ENCODE assay signal across 1 cellular context in genomic region chr22:42673898-42674390, GRCh38.
TF ChIP-seq lines count a peak whose summit lies in the region.

No MANE protein-coding gene starts in this region.

TF ChIP-seq in IMR-90, 13 proteins besides CTCF, POLR2A, EP300 and RAD21 (continued from another document):
- TF ChIP-seq ELK1 (IDR thresholded peaks at IDR 0.05; ENCODE audit: borderline replicate concordance, low read depth, low read length) (no peak), USF2 (IDR thresholded peaks at IDR 0.05; ENCODE audit: low read depth, low read length) (no peak), MAZ (IDR thresholded peaks at IDR 0.05; ENCODE audit: borderline replicate concordance, low read depth, low read length) (no peak), MXI1 (IDR thresholded peaks at IDR 0.05; ENCODE audit: borderline replicate concordance, low read depth, low read length) (no peak), BHLHE40 (IDR thresholded peaks at IDR 0.05; ENCODE audit: low read depth, low read length) (no peak), MAFK (IDR thresholded peaks at IDR 0.05; ENCODE audit: low read depth, low read length) (no peak), FOS (IDR thresholded peaks at IDR 0.05; ENCODE audit: low read depth, low read length) (no peak), RFX5 (IDR thresholded peaks at IDR 0.05; ENCODE audit: low read depth, low read length) (no peak), NFE2L2 (IDR thresholded peaks at IDR 0.05; ENCODE audit: low read depth, low read length) (no peak), SMC3 (IDR thresholded peaks at IDR 0.05; ENCODE audit: low read depth, low read length) (no peak), RCOR1 (IDR thresholded peaks at IDR 0.05; ENCODE audit: insufficient replicate concordance, low read length) (no peak), CHD1 (IDR thresholded peaks at IDR 0.05; ENCODE audit: low read depth, low read length) (no peak)
